Comparison of ENCODE assay signal across 1 cellular context in the genomic region with DNA sequence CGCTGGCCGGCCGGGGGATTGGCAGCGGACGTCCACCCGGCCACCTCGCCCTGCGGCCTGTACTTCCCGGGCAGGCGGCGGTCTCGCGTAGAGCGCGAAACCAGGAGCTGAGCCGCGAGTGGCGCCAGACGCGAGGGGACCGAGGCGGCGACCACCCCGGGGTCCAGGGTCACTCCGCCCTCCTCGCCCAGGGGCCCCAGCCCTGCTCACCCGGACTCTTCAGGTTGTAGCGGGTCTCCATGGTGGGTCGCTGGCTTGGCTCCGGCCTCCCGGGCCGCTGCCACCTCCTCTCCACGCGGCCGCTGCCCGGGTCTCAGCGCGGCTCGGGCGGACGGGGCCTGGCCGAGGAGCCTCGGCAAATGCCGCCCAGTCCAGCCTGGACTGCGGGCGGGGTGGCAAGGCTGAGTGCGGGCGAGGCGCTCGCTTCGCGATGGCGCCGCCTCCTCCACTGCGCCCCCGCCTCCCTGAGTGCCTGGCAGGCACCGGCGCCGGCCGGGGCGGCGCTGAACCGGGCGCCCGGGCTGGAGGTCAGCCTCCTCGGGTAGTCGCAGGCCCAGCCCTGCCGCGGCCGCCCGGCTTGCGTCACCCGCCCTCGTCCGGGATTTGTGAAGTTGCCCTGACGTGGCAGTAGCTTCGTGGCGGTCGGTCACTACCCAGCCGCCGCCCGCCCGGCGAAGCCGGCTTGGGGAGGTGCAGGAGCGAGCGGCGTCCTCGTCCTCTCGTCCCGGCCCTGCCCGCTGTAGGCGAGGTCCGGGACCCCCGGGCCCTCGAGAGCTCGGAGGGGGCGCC.
TF ChIP-seq lines count a peak whose summit lies in the region.

A gene with protein sequence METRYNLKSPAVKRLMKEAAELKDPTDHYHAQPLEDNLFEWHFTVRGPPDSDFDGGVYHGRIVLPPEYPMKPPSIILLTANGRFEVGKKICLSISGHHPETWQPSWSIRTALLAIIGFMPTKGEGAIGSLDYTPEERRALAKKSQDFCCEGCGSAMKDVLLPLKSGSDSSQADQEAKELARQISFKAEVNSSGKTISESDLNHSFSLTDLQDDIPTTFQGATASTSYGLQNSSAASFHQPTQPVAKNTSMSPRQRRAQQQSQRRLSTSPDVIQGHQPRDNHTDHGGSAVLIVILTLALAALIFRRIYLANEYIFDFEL (minus strand): TSS at position 394 of the 789 bp plus-strand sequence. CDS start 153 bp downstream, at position 241.

TF ChIP-seq in WTC11, 78 proteins besides CTCF, POLR2A, EP300 and RAD21 (continued from another document):
- TF ChIP-seq, protein P1, sequence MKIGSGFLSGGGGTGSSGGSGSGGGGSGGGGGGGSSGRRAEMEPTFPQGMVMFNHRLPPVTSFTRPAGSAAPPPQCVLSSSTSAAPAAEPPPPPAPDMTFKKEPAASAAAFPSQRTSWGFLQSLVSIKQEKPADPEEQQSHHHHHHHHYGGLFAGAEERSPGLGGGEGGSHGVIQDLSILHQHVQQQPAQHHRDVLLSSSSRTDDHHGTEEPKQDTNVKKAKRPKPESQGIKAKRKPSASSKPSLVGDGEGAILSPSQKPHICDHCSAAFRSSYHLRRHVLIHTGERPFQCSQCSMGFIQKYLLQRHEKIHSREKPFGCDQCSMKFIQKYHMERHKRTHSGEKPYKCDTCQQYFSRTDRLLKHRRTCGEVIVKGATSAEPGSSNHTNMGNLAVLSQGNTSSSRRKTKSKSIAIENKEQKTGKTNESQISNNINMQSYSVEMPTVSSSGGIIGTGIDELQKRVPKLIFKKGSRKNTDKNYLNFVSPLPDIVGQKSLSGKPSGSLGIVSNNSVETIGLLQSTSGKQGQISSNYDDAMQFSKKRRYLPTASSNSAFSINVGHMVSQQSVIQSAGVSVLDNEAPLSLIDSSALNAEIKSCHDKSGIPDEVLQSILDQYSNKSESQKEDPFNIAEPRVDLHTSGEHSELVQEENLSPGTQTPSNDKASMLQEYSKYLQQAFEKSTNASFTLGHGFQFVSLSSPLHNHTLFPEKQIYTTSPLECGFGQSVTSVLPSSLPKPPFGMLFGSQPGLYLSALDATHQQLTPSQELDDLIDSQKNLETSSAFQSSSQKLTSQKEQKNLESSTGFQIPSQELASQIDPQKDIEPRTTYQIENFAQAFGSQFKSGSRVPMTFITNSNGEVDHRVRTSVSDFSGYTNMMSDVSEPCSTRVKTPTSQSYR (CRISPR knock-in tag; IDR thresholded peaks at IDR 0.05): 0 out of 2 replicates have a peak, but pooled peaks have one; percentile 44
- TF ChIP-seq ZNF396 (CRISPR knock-in tag; IDR thresholded peaks at IDR 0.05; ENCODE audit: borderline replicate concordance): no peak
- TF ChIP-seq GRHL2 (CRISPR knock-in tag; IDR thresholded peaks at IDR 0.05; ENCODE audit: insufficient replicate concordance, severe bottlenecking): no peak
- TF ChIP-seq, protein P2, sequence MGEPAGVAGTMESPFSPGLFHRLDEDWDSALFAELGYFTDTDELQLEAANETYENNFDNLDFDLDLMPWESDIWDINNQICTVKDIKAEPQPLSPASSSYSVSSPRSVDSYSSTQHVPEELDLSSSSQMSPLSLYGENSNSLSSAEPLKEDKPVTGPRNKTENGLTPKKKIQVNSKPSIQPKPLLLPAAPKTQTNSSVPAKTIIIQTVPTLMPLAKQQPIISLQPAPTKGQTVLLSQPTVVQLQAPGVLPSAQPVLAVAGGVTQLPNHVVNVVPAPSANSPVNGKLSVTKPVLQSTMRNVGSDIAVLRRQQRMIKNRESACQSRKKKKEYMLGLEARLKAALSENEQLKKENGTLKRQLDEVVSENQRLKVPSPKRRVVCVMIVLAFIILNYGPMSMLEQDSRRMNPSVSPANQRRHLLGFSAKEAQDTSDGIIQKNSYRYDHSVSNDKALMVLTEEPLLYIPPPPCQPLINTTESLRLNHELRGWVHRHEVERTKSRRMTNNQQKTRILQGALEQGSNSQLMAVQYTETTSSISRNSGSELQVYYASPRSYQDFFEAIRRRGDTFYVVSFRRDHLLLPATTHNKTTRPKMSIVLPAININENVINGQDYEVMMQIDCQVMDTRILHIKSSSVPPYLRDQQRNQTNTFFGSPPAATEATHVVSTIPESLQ (CRISPR knock-in tag; IDR thresholded peaks at IDR 0.05): no peak
- no peak for TF ChIP-seq NR3C1 (CRISPR knock-in tag; conservative IDR thresholded peaks at IDR 0.05; ENCODE audit: low read depth)
- no peak for TF ChIP-seq NR1H2 (CRISPR knock-in tag; IDR thresholded peaks at IDR 0.05)
- TF ChIP-seq GTF2I (CRISPR knock-in tag; conservative IDR thresholded peaks at IDR 0.05): no peak
- TF ChIP-seq ZNF232 (CRISPR knock-in tag; IDR thresholded peaks at IDR 0.05): 0 out of 2 replicates have a peak, but pooled peaks have one; percentile 65
- TF ChIP-seq, protein P3, sequence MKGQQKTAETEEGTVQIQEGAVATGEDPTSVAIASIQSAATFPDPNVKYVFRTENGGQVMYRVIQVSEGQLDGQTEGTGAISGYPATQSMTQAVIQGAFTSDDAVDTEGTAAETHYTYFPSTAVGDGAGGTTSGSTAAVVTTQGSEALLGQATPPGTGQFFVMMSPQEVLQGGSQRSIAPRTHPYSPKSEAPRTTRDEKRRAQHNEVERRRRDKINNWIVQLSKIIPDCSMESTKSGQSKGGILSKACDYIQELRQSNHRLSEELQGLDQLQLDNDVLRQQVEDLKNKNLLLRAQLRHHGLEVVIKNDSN (CRISPR knock-in tag; IDR thresholded peaks at IDR 0.05): 0 out of 2 replicates have a peak, but pooled peaks have one; percentile 30
- no peak for TF ChIP-seq NR2C2 (CRISPR knock-in tag; IDR thresholded peaks at IDR 0.05)
- TF ChIP-seq EMX1 (CRISPR knock-in tag; IDR thresholded peaks at IDR 0.05): no peak
- TF ChIP-seq, protein P4, sequence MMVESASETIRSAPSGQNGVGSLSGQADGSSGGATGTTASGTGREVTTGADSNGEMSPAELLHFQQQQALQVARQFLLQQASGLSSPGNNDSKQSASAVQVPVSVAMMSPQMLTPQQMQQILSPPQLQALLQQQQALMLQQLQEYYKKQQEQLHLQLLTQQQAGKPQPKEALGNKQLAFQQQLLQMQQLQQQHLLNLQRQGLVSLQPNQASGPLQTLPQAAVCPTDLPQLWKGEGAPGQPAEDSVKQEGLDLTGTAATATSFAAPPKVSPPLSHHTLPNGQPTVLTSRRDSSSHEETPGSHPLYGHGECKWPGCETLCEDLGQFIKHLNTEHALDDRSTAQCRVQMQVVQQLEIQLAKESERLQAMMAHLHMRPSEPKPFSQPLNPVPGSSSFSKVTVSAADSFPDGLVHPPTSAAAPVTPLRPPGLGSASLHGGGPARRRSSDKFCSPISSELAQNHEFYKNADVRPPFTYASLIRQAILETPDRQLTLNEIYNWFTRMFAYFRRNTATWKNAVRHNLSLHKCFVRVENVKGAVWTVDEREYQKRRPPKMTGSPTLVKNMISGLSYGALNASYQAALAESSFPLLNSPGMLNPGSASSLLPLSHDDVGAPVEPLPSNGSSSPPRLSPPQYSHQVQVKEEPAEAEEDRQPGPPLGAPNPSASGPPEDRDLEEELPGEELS (CRISPR knock-in tag; IDR thresholded peaks at IDR 0.05): peak; percentile 23; the same call in 1 of the 2 replicates
- TF ChIP-seq, protein P5, sequence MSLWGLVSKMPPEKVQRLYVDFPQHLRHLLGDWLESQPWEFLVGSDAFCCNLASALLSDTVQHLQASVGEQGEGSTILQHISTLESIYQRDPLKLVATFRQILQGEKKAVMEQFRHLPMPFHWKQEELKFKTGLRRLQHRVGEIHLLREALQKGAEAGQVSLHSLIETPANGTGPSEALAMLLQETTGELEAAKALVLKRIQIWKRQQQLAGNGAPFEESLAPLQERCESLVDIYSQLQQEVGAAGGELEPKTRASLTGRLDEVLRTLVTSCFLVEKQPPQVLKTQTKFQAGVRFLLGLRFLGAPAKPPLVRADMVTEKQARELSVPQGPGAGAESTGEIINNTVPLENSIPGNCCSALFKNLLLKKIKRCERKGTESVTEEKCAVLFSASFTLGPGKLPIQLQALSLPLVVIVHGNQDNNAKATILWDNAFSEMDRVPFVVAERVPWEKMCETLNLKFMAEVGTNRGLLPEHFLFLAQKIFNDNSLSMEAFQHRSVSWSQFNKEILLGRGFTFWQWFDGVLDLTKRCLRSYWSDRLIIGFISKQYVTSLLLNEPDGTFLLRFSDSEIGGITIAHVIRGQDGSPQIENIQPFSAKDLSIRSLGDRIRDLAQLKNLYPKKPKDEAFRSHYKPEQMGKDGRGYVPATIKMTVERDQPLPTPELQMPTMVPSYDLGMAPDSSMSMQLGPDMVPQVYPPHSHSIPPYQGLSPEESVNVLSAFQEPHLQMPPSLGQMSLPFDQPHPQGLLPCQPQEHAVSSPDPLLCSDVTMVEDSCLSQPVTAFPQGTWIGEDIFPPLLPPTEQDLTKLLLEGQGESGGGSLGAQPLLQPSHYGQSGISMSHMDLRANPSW (CRISPR knock-in tag; conservative IDR thresholded peaks at IDR 0.05; ENCODE audit: low read depth): no peak
- no peak for TF ChIP-seq ZNF317 (CRISPR knock-in tag; IDR thresholded peaks at IDR 0.05; ENCODE audit: borderline replicate concordance, low read depth)
- 0 out of 2 replicates have a peak, but pooled peaks have one; percentile 78 for TF ChIP-seq CBFB (CRISPR knock-in tag; IDR thresholded peaks at IDR 0.05; ENCODE audit: low read depth)
